ENCODE assay signal across 8 cellular contexts in genomic region chr7:2104107-2104710, GRCh38.
DNase-seq lines count a peak whose midpoint lies in the region; ATAC-seq and TF ChIP-seq lines count a peak whose summit lies in the region.

No MANE protein-coding gene starts in this region.

- H3K4me3 ChIP-seq in Loucy (ENCODE audit: low read length, poor library complexity, severe bottlenecking) (no peak overlapping the region), lower leg skin (ENCODE audit: low read depth, poor library complexity, severe bottlenecking) (no peak overlapping the region)

- H3K9me2 ChIP-seq in Loucy (replicated peaks; ENCODE audit: low read depth, low read length), result no peaks in the 10 kb centered on the region

- H3K27ac Mint-ChIP-seq in activated CD4-positive, alpha-beta memory T cell treated with anti-CD3 and anti-CD28 coated beads, Interleukin-2, amount 10 ng/mL, durations not matched to agents 7 days and 5 days, result no peak overlapping the region

- H3K4me1 Mint-ChIP-seq in activated CD4-positive, alpha-beta memory T cell treated with anti-CD3 and anti-CD28 coated beads, Interleukin-2, amount 10 ng/mL, durations not matched to agents 7 days and 5 days, result peaks cover 24% of the 10 kb centered on the region

- no peak for ATAC-seq in HG02870 (IDR thresholded peaks at IDR 0.05; ENCODE audit: unreplicated experiment)
- ATAC-seq in GM21367 (IDR thresholded peaks at IDR 0.05; ENCODE audit: unreplicated experiment), result no peak

- no peaks in the 10 kb centered on the region for H3K9me3 ChIP-seq in Loucy (ENCODE audit: insufficient read depth, low read depth, low read length)

- H3K36me3 Mint-ChIP-seq in activated CD4-positive, alpha-beta memory T cell treated with anti-CD3 and anti-CD28 coated beads, Interleukin-2, amount 10 ng/mL, durations not matched to agents 7 days and 5 days (ENCODE audit: low read depth), result peaks cover 6% of the 10 kb centered on the region

- no peaks in the 10 kb centered on the region for H3K36me3 ChIP-seq in Loucy (ENCODE audit: insufficient read depth, low read length)

- H3K9me3 Mint-ChIP-seq in activated CD4-positive, alpha-beta memory T cell treated with anti-CD3 and anti-CD28 coated beads, Interleukin-2, amount 10 ng/mL, durations not matched to agents 7 days and 5 days, result no peaks in the 10 kb centered on the region

- H3K9ac ChIP-seq in Loucy (ENCODE audit: low read depth, low read length, poor library complexity, severe bottlenecking), result no peak overlapping the region

- no peak overlapping the region for H3K4me3 Mint-ChIP-seq in activated CD4-positive, alpha-beta memory T cell treated with anti-CD3 and anti-CD28 coated beads, Interleukin-2, amount 10 ng/mL, durations not matched to agents 7 days and 5 days

- TF ChIP-seq CTCF in Loucy (conservative IDR thresholded peaks at IDR 0.05; ENCODE audit: low read length) (peak; percentile 34), lower leg skin (IDR thresholded peaks at IDR 0.05) (no peak)

- DNase-seq in GF-D8 (lab: John Stamatoyannopoulos, UW) (peak; percentile 97), dermis microvascular lymphatic vessel endothelial cell (ENCODE audit: low read depth in 2 of 2) (peak; percentile 62 to 88), lower leg skin (ENCODE audit: low spot score in 2 of 2) (peak; percentile 69 to 97)
- DNase-seq in activated CD4-positive, alpha-beta memory T cell treated with anti-CD3 and anti-CD28 coated beads, Interleukin-2, amount 10 ng/mL, durations not matched to agents 7 days and 5 days, result peak; percentile 65
- DNase-seq in stimulated activated CD4-positive, alpha-beta T cell treated with anti-CD3 and anti-CD28 coated beads, TNF-alpha, amount 100 ng/mL, for 4 hours (ENCODE audit: low read depth in 3 of 3), result peak; percentile 53 to 66 (median 56)

- 0 out of 2 replicates have a peak, but pooled peaks cover 3% of the 10 kb centered on the region for H3F3A ChIP-seq in Loucy (ENCODE audit: low read depth)

- no peak overlapping the region for H3K4me2 ChIP-seq in Loucy (ENCODE audit: low read depth, low read length, poor library complexity, severe bottlenecking)

- TF ChIP-seq POLR2A in lower leg skin (IDR thresholded peaks at IDR 0.05), result no peak

- intact Hi-C loops in lower leg skin (cut with DNase I; ENCODE audit: low total_unique reads), result no loop called here

- CTCF ChIA-PET in activated CD4-positive, alpha-beta memory T cell treated with anti-CD3 and anti-CD28 coated beads, Interleukin-2, amount 10 ng/mL, durations not matched to agents 7 days and 5 days (lab: Charles Lee), result interaction anchor here (1.0 kb wide), 1 partner anchor 16 kb away, joined by 3 read pairs; no protein-coding TSS in a partner anchor

- no peaks in the 10 kb centered on the region; the same call in 1 of the 2 replicates for H3K79me2 ChIP-seq in Loucy (ENCODE audit: insufficient read depth, low read length)

- H3K27me3 Mint-ChIP-seq in activated CD4-positive, alpha-beta memory T cell treated with anti-CD3 and anti-CD28 coated beads, Interleukin-2, amount 10 ng/mL, durations not matched to agents 7 days and 5 days, result no peaks in the 10 kb centered on the region

- no peaks in the 10 kb centered on the region for H3K27me3 ChIP-seq in Loucy (ENCODE audit: insufficient read depth, low read length, poor library complexity, severe bottlenecking)

- H2AFZ ChIP-seq in Loucy (ENCODE audit: low read length), result no peak overlapping the region

- 40 to 55% methylated on average over 19 to 27 of the region's 27 CpGs for WGBS in lower leg skin, 2 donors

- peaks cover 23% of the 10 kb centered on the region for H3K4me1 ChIP-seq in Loucy (ENCODE audit: insufficient read depth, low read length, poor library complexity, severe bottlenecking)

- POLR2A ChIA-PET in activated CD4-positive, alpha-beta memory T cell treated with anti-CD3 and anti-CD28 coated beads, Interleukin-2, amount 10 ng/mL, durations not matched to agents 7 days and 5 days (lab: Charles Lee), result no interaction called here

- H4K20me1 ChIP-seq in Loucy (ENCODE audit: insufficient read depth, low read length, poor library complexity, severe bottlenecking), result no peaks in the 10 kb centered on the region
